Comparison of ENCODE assay signal across 9 cellular contexts in the genomic region with DNA sequence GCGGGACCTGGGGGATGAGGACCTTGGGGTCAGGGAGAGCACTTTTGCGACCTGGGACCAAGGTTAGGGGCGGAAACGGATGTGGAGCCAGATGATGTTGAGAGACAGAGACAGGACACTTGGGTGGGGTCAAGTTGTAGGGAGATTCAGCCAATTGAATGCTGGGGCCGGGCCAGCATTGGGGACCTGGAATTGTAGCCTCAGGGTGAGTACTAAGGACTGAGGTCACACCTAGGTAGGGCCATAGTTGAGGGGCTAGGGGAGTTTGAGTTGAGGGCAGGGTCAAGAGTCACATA. TPM values are rescaled to one million over a fixed set of nuclear protein-coding genes. Genes with fewer than 3 reads are reported as not detected.
A peak's percentile ranks its signal among the peaks of the same experiment; 100 is the strongest.
DNase-seq lines count a peak whose midpoint lies in the region; ATAC-seq and TF ChIP-seq lines count a peak whose summit lies in the region.
"Had no signal": no experiment of that assay in that cellular context is flagged by ENCODE, and none has a peak within 500 bp of the region (broad histone marks: within the 10 kb centered on the region; RNA-seq: fewer than 3 reads in every experiment).

No MANE protein-coding gene starts in this region.

- TF ChIP-seq CTCF in GM12865 (IDR thresholded peaks at IDR 0.05; ENCODE audit: insufficient read depth, low read depth, low read length, missing control alignments) (no peak), esophagus squamous epithelium (IDR thresholded peaks at IDR 0.05) (no peak)

- 16 to 24% methylated on average over 4 to 5 of the region's 5 CpGs for WGBS in esophagus squamous epithelium, 2 donors

- ATAC-seq in HG02571 (IDR thresholded peaks at IDR 0.05; ENCODE audit: unreplicated experiment) (no peak), HG03432 (IDR thresholded peaks at IDR 0.05; ENCODE audit: unreplicated experiment) (no peak)

- no peak for TF ChIP-seq POLR2A in esophagus squamous epithelium (IDR thresholded peaks at IDR 0.05)

- peak overlapping the region; percentile 62 for H3K4me3 ChIP-seq in GM12865 (ENCODE audit: low read depth, low read length)
- H3K4me3 ChIP-seq in SJSA1, result peak overlapping the region; percentile 79
- H3K4me3 ChIP-seq in esophagus squamous epithelium, result peak overlapping the region; percentile 24 to 100 (median 86)

- POLR2A ChIA-PET in HEK293T (lab: Yijun Ruan, JAX), result interaction anchor here (3.0 to 3.4 kb wide), 2 partner anchors 12 to 19 kb away, joined by 20 to 50 read pairs; a partner anchor contains a TSS

- no peaks in the 10 kb centered on the region for H3K9me3 ChIP-seq in SJSA1 (replicated peaks)
- no peaks in the 10 kb centered on the region for H3K9me3 ChIP-seq in esophagus squamous epithelium

- CTCF ChIA-PET in HEK293T (lab: Yijun Ruan, JAX), result no interaction called here

- H3K27me3 ChIP-seq in SJSA1 (replicated peaks), result no peaks in the 10 kb centered on the region
- no peaks in the 10 kb centered on the region for H3K27me3 ChIP-seq in esophagus squamous epithelium

- DNase-seq in GM12865 (ENCODE audit: low read depth) (no peak), SJSA1 (ENCODE audit: low read depth in 1 of 2, low spot score in 2 of 2) (no peak), esophagus squamous epithelium (lab: John Stamatoyannopoulos, UW) (no peak), retina (peak; percentile 18), HEK293T (ENCODE audit: extremely low spot score) (no peak), COLO829 (ENCODE audit: low spot score) (no peak)

- H3K27ac ChIP-seq in SJSA1 (no peak overlapping the region), esophagus squamous epithelium (peak overlapping the region; percentile 96 to 100 (median 98))

- intact Hi-C loops in esophagus squamous epithelium (cut with DNase I), result no loop called here

- H3K4me1 ChIP-seq in SJSA1 (replicated peaks) (peaks cover 10% of the 10 kb centered on the region), esophagus squamous epithelium (peaks cover 8 to 45% (median 13%) of the 10 kb centered on the region in 3 donors)

- H3K36me3 ChIP-seq in SJSA1 (peaks cover 9% of the 10 kb centered on the region), esophagus squamous epithelium (peaks cover 0 to 34% (median 0%) of the 10 kb centered on the region in 3 donors)

TF ChIP-seq in HEK293T, 16 proteins besides CTCF, POLR2A, EP300 and RAD21:
- TF ChIP-seq HDGF (IDR thresholded peaks at IDR 0.05; ENCODE audit: borderline replicate concordance) (no peak), ZNF384 (IDR thresholded peaks at IDR 0.05) (no peak), SP1 (IDR thresholded peaks at IDR 0.05) (no peak), SUZ12 (IDR thresholded peaks at IDR 0.05) (no peak), FOXM1 (IDR thresholded peaks at IDR 0.05; ENCODE audit: borderline replicate concordance) (no peak), L3MBTL2 (conservative IDR thresholded peaks at IDR 0.05) (no peak), LEF1 (IDR thresholded peaks at IDR 0.05; ENCODE audit: borderline replicate concordance) (no peak), NFRKB (IDR thresholded peaks at IDR 0.05) (no peak), BHLHE40 (IDR thresholded peaks at IDR 0.05; ENCODE audit: borderline replicate concordance) (no peak), FOXA1 (IDR thresholded peaks at IDR 0.05) (no peak), CTBP1 (IDR thresholded peaks at IDR 0.05; ENCODE audit: borderline replicate concordance) (no peak), ELF4 (IDR thresholded peaks at IDR 0.05) (no peak), ARNT (IDR thresholded peaks at IDR 0.05) (no peak), FOXK2 (IDR thresholded peaks at IDR 0.05) (no peak), TARDBP (IDR thresholded peaks at IDR 0.05) (no peak)
- TF ChIP-seq, protein P1, sequence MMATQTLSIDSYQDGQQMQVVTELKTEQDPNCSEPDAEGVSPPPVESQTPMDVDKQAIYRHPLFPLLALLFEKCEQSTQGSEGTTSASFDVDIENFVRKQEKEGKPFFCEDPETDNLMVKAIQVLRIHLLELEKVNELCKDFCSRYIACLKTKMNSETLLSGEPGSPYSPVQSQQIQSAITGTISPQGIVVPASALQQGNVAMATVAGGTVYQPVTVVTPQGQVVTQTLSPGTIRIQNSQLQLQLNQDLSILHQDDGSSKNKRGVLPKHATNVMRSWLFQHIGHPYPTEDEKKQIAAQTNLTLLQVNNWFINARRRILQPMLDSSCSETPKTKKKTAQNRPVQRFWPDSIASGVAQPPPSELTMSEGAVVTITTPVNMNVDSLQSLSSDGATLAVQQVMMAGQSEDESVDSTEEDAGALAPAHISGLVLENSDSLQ (IDR thresholded peaks at IDR 0.05), result no peak
TF ChIP-seq in HEK293T: peak in this region for 0.

RNA-seq across cellular contexts. Expression of a gene that starts 1.2 kb away (rescaled TPM):
- 24.0 and 45.2 TPM in 2 replicates for total RNA-seq in SJSA1 (2014; rRNA removed; shearing (Covaris generic))
- total RNA-seq in esophagus squamous epithelium, result 10 to 100 TPM; 34.0 to 85.3 (median 50.4) TPM

RNA-seq across cellular contexts. Expression of a gene that starts 2.0 kb away (rescaled TPM):
- 1.2 and 1.3 TPM in 2 replicates for total RNA-seq in SJSA1 (2014; rRNA removed; shearing (Covaris generic))
- 1 to 10 TPM in 2 of 4 donors, under 1 TPM in 2; 0.76 to 1.3 (median 1.0) TPM for total RNA-seq in esophagus squamous epithelium

RNA-seq across cellular contexts. Expression of a gene that starts 12.4 kb away (rescaled TPM):
- total RNA-seq in SJSA1 (2014; rRNA removed; shearing (Covaris generic)), result 106 and 118 TPM in 2 replicates
- 10 to 100 TPM; 70.7 to 75.9 (median 72.3) TPM for total RNA-seq in esophagus squamous epithelium

RNA-seq across cellular contexts. Expression of a gene that starts 19.2 kb away (rescaled TPM):
- total RNA-seq in SJSA1 (2014; rRNA removed; shearing (Covaris generic)), result 35.6 and 46.9 TPM in 2 replicates
- total RNA-seq in esophagus squamous epithelium, result 10 to 100 TPM; 28.0 to 51.3 (median 43.5) TPM

RNA-seq across cellular contexts. Expression of a gene that starts 40.3 kb away (rescaled TPM):
- total RNA-seq in SJSA1 (2014; rRNA removed; shearing (Covaris generic)), result not detected in 2 replicates
- 1 to 10 TPM in 3 of 4 donors, under 1 TPM in 1; 0.53 to 8.1 (median 1.4) TPM for total RNA-seq in esophagus squamous epithelium
- total RNA-seq: dermis microvascular lymphatic vessel endothelial cell had no signal
